ENCODE assay signal across 22 cellular contexts in genomic region chr18:78448106-78448505, GRCh38.
DNase-seq lines count a peak whose midpoint lies in the region; ATAC-seq and TF ChIP-seq lines count a peak whose summit lies in the region.
"Had no signal": no experiment of that assay in that cellular context is flagged by ENCODE, and none has a peak within 500 bp of the region (broad histone marks: within the 10 kb centered on the region; RNA-seq: fewer than 3 reads in every experiment).

No MANE protein-coding gene starts in this region.

- no peaks in the 10 kb centered on the region for H3K36me3 Mint-ChIP-seq in neural crest cell (ENCODE audit: low read depth)
- H3K36me3 Mint-ChIP-seq: activated naive CD8-positive, alpha-beta T cell; brain; natural killer cell treated with Interleukin-12 subunit alpha and Interleukin-12 subunit beta and Interleukin-15 and Interleukin-18, amount 100 ng/mL, for 72 hours had no signal

- no peak overlapping the region for H3K4me3 ChIP-seq in tibial nerve
- H3K4me3 ChIP-seq in right cardiac atrium (ENCODE audit: low read length), result no peak overlapping the region
- H3K4me3 ChIP-seq: coronary artery, thoracic aorta had no signal

- ATAC-seq in right cardiac atrium, result no peak
- ATAC-seq: activated CD8-positive, alpha-beta T cell treated with anti-CD3 and anti-CD28 coated beads for 36 hours; activated T-cell treated with anti-CD3 and anti-CD28 coated beads, Interleukin-2, amount 50 U/mL, for 4 hours; Right ventricle myocardium inferior had no signal

- no peaks in the 10 kb centered on the region for H3K9me3 Mint-ChIP-seq in neural crest cell
- H3K9me3 Mint-ChIP-seq: activated CD8-positive, alpha-beta T cell treated with anti-CD3 and anti-CD28 coated beads for 36 hours; activated T-cell treated with anti-CD3 and anti-CD28 coated beads, Interleukin-2, amount 50 U/mL, for 4 hours; natural killer cell treated with Interleukin-12 subunit alpha and Interleukin-12 subunit beta and Interleukin-15 and Interleukin-18, amount 100 ng/mL, for 72 hours; T-helper 1 cell treated with Interleukin-12 subunit alpha and Interleukin-12 subunit beta and Interleukin-4 antibody, amounts not matched to agents 30 μg/mL and 1 μg/mL, for 36 hours had no signal

- H3K27ac ChIP-seq in tibial nerve, result no peak overlapping the region
- H3K27ac ChIP-seq in right cardiac atrium (ENCODE audit: low read length), result no peak overlapping the region
- no peak overlapping the region for H3K27ac ChIP-seq in substantia nigra (ENCODE audit: low read depth, low read length, poor library complexity, severe bottlenecking)
- H3K27ac ChIP-seq: coronary artery, thoracic aorta had no signal

- 73 to 76% methylated on average over 5 of the region's 5 CpGs for WGBS in tibial nerve, 2 donors
- WGBS in right cardiac atrium, result 75% methylated on average over 5 of the region's 5 CpGs

- TF ChIP-seq POLR2A in tibial nerve (IDR thresholded peaks at IDR 0.05), result no peak

- H3K9me3 ChIP-seq in tibial nerve (peaks cover 0 to 3% (median 0%) of the 10 kb centered on the region in 4 donors), right cardiac atrium (ENCODE audit: control insufficient read depth, low read length) (no peaks in the 10 kb centered on the region)
- H3K9me3 ChIP-seq: BE2C, thoracic aorta had no signal

- H3K27me3 Mint-ChIP-seq in neural crest cell (ENCODE audit: low read depth), result no peaks in the 10 kb centered on the region
- H3K27me3 Mint-ChIP-seq: activated CD8-positive, alpha-beta T cell treated with anti-CD3 and anti-CD28 coated beads for 36 hours; activated naive CD8-positive, alpha-beta T cell; brain; natural killer cell treated with Interleukin-12 subunit alpha and Interleukin-12 subunit beta and Interleukin-15 and Interleukin-18, amount 100 ng/mL, for 72 hours had no signal

- H3K27me3 ChIP-seq in tibial nerve, result no peaks in the 10 kb centered on the region
- no peaks in the 10 kb centered on the region for H3K27me3 ChIP-seq in right cardiac atrium (ENCODE audit: control insufficient read depth, insufficient read depth)
- H3K27me3 ChIP-seq: BE2C had no signal

- H3K4me1 ChIP-seq in tibial nerve (no peaks in the 10 kb centered on the region), right cardiac atrium (ENCODE audit: control insufficient read depth, insufficient read depth, low read length) (no peaks in the 10 kb centered on the region)
- H3K4me1 ChIP-seq: BE2C had no signal

- TF ChIP-seq CTCF in neural crest cell (conservative IDR thresholded peaks at IDR 0.05) (peak; percentile 14), tibial nerve (IDR thresholded peaks at IDR 0.05) (no peak)

- H3K27ac Mint-ChIP-seq in neural crest cell (ENCODE audit: unreplicated experiment), result no peak overlapping the region
- H3K27ac Mint-ChIP-seq: activated CD8-positive, alpha-beta T cell treated with anti-CD3 and anti-CD28 coated beads for 36 hours; activated naive CD8-positive, alpha-beta T cell; brain; natural killer cell treated with Interleukin-12 subunit alpha and Interleukin-12 subunit beta and Interleukin-15 and Interleukin-18, amount 100 ng/mL, for 72 hours; T-helper 1 cell treated with Interleukin-12 subunit alpha and Interleukin-12 subunit beta and Interleukin-4 antibody, amounts not matched to agents 30 μg/mL and 1 μg/mL, for 36 hours had no signal

- peaks cover 8% of the 10 kb centered on the region for H3K4me1 Mint-ChIP-seq in neural crest cell

- H3K4me3 Mint-ChIP-seq in neural crest cell, result no peak overlapping the region
- H3K4me3 Mint-ChIP-seq: activated CD8-positive, alpha-beta T cell treated with anti-CD3 and anti-CD28 coated beads for 36 hours; activated naive CD8-positive, alpha-beta T cell; activated T-cell treated with anti-CD3 and anti-CD28 coated beads, Interleukin-2, amount 50 U/mL, for 4 hours; brain; natural killer cell treated with Interleukin-12 subunit alpha and Interleukin-12 subunit beta and Interleukin-15 and Interleukin-18, amount 100 ng/mL, for 72 hours; T-helper 1 cell treated with Interleukin-12 subunit alpha and Interleukin-12 subunit beta and Interleukin-4 antibody, amounts not matched to agents 30 μg/mL and 1 μg/mL, for 36 hours had no signal

- intact Hi-C loops in right cardiac atrium (cut with DNase I), result no loop called here

- TF ChIP-seq EP300 in tibial nerve (IDR thresholded peaks at IDR 0.05), result no peak

- in situ Hi-C loops in SK-MEL-5 (cut with HindIII; ENCODE audit: low pct_unique_long_range_greater_than_20kb, low sequenced_read_pairs), result no loop called here

- DNase-seq in DMS 273 (lab: John Stamatoyannopoulos, UW; ENCODE audit: unreplicated experiment) (peak; percentile 1), DMS 273 treated with DMSO at 0.1 percent for 48 hours (lab: John Stamatoyannopoulos, UW) (no peak), NAMALWA (ENCODE audit: low spot score) (peak; percentile 6), SK-MEL-5 (ENCODE audit: low read depth, low spot score) (peak; percentile 20), neural crest cell (ENCODE audit: low read depth, low spot score) (no peak), tibial nerve (ENCODE audit: low spot score in 2 of 2) (no peak), right cardiac atrium (no peak), substantia nigra (lab: John Stamatoyannopoulos, UW) (no peak)
- DNase-seq: 8988T; activated CD8-positive, alpha-beta T cell treated with anti-CD3 and anti-CD28 coated beads for 36 hours; activated T-cell treated with anti-CD3 and anti-CD28 coated beads, Interleukin-2, amount 50 U/mL, for 4 hours; BE2C; mesenchymal stem cell; NCI-H1930; NCI-H526 treated with DMSO at 0.1 percent for 48 hours had no signal

- no peaks in the 10 kb centered on the region for H3K36me3 ChIP-seq in tibial nerve
- H3K36me3 ChIP-seq: BE2C, thoracic aorta had no signal

Comparison
In these comparisons a context has a peak if more than half of its experiments do, and no peak if none do; other contexts are left out.
1. DNase-seq: peak in DMS 273 (single experiment), NAMALWA (single experiment) and SK-MEL-5 (single experiment); none in DMS 273 treated with DMSO at 0.1 percent for 48 hours (single experiment), neural crest cell (single experiment), tibial nerve (0 of 2), right cardiac atrium (0 of 3) and substantia nigra (0 of 49).